Comparison of ENCODE assay signal across 7 cellular contexts in genomic region chr7:22564511-22565045, GRCh38.
DNase-seq lines count a peak whose midpoint lies in the region; TF ChIP-seq lines count a peak whose summit lies in the region.

No MANE protein-coding gene starts in this region.

- peaks cover 12% of the 10 kb centered on the region for H3K79me1 ChIP-seq in trophoblast cell (ENCODE audit: low read length)

- H3K36me3 ChIP-seq in PC-9 (ENCODE audit: low read depth) (no peaks in the 10 kb centered on the region), trophoblast cell (ENCODE audit: control insufficient read depth in 1 of 2, insufficient read depth in 2 of 2, low read length in 2 of 2) (no peaks in the 10 kb centered on the region)

- H3K14ac ChIP-seq in trophoblast cell (ENCODE audit: low read length), result no peak overlapping the region

- H2BK5ac ChIP-seq in trophoblast cell (ENCODE audit: low read depth, low read length, poor library complexity), result no peak overlapping the region

- H2AK5ac ChIP-seq in trophoblast cell (ENCODE audit: low read length), result no peak overlapping the region

- peak overlapping the region; percentile 55 for H2BK120ac ChIP-seq in trophoblast cell (ENCODE audit: insufficient read depth, low read length, poor library complexity)

- H2BK12ac ChIP-seq in trophoblast cell (ENCODE audit: low read length), result peak overlapping the region; percentile 51

- peak; percentile 98 for DNase-seq in ELR (ENCODE audit: low read depth)
- peak in 1 of 2 experiments; percentile 65 for DNase-seq in PC-9
- peak; percentile 74 for DNase-seq in epithelial cell of prostate (ENCODE audit: low read depth, low spot score)
- DNase-seq in trophoblast cell, result no peak
- DNase-seq in DMS79 treated with DMSO at 0.1 percent for 48 hours (lab: John Stamatoyannopoulos, UW), result no peak
- no peak for DNase-seq in NCI-H82 treated with DMSO at 0.1 percent for 48 hours (lab: John Stamatoyannopoulos, UW; ENCODE audit: unreplicated experiment)
- DNase-seq in NCI-H524 (lab: John Stamatoyannopoulos, UW), result no peak

- peak overlapping the region; percentile 84 for H3K27ac ChIP-seq in PC-9
- peak overlapping the region; percentile 88 for H3K27ac ChIP-seq in epithelial cell of prostate
- peak overlapping the region; percentile 0 for H3K27ac ChIP-seq in trophoblast cell (ENCODE audit: low read depth, low read length)

- no TSS peak for BruUV-seq in PC-9 (replicated peaks; lab: Mats Ljungman, UMichigan)

- H3F3A ChIP-seq in PC-9 (ENCODE audit: insufficient read depth, low read depth), result peaks cover 61% of the 10 kb centered on the region

- POLR2A ChIA-PET in PC-9 (lab: Charles Lee; ENCODE audit: unreplicated experiment), result interaction anchor here (0.7 kb wide), 2 partner anchors 14 to 128 kb away, joined by 5 to 25 read pairs; no protein-coding TSS in a partner anchor

- no peak overlapping the region for H3K9ac ChIP-seq in trophoblast cell (ENCODE audit: low read length)

- H3K4me2 ChIP-seq in PC-9 (peak overlapping the region; percentile 84), trophoblast cell (ENCODE audit: low read length) (no peak overlapping the region)

- H3K4ac ChIP-seq in trophoblast cell (ENCODE audit: low read depth, low read length), result peak overlapping the region; percentile 19

- TF ChIP-seq CTCF in PC-9 (conservative IDR thresholded peaks at IDR 0.05), result no peak

- no peak overlapping the region for H3K18ac ChIP-seq in trophoblast cell (ENCODE audit: low read length)

- no peaks in the 10 kb centered on the region for H4K20me1 ChIP-seq in PC-9 (ENCODE audit: insufficient read depth)

- H4K8ac ChIP-seq in trophoblast cell (ENCODE audit: low read depth, low read length), result peak overlapping the region; percentile 8

- H3K9me3 ChIP-seq in PC-9 (ENCODE audit: insufficient read depth, low read depth) (no peaks in the 10 kb centered on the region), trophoblast cell (ENCODE audit: insufficient read depth, low read depth, low read length) (no peaks in the 10 kb centered on the region)

- H3K9me2 ChIP-seq in PC-9 (ENCODE audit: insufficient read depth), result no peaks in the 10 kb centered on the region

- no CpG with 5 or more reads among the region's 6 CpGs for WGBS in trophoblast cell (ENCODE audit: extremely low coverage, insufficient coverage, insufficient read length)

- H4K12ac ChIP-seq in trophoblast cell (ENCODE audit: low read depth, low read length), result no peak overlapping the region

- no peaks in the 10 kb centered on the region for H3K27me3 ChIP-seq in PC-9 (ENCODE audit: insufficient read depth, low read depth)
- H3K27me3 ChIP-seq in trophoblast cell (ENCODE audit: insufficient read depth, low read length), result no peaks in the 10 kb centered on the region

- H3K79me2 ChIP-seq in PC-9 (ENCODE audit: low read depth) (no peaks in the 10 kb centered on the region), trophoblast cell (ENCODE audit: control insufficient read depth, insufficient read depth, low read length, poor library complexity) (no peaks in the 10 kb centered on the region)

- H3K23ac ChIP-seq in trophoblast cell (ENCODE audit: low read length), result no peak overlapping the region

- CTCF ChIA-PET in PC-9 (lab: Charles Lee), result interaction anchor here (0.6 to 5.2 kb wide), 2 partner anchors 18 to 162 kb away, joined by 3 to 113 read pairs; partner anchors contain the start of gene IL6

- H2AFZ ChIP-seq in PC-9 (peak overlapping the region; percentile 70; the same call in 1 of the 2 replicates), trophoblast cell (ENCODE audit: insufficient read depth, low read length, poor library complexity) (no peak overlapping the region)

- intact Hi-C loops in PC-9 (cut with micrococcal nuclease; ENCODE audit: unreplicated experiment), result loop anchor here (1.0 to 5.0 kb wide), 3 partner anchors 8 to 618 kb away; partner anchors contain the start of genes HYCC1 and NUP42

- peak overlapping the region; percentile 54; the same call in 1 of the 2 replicates for H3K4me3 ChIP-seq in PC-9
- no peak overlapping the region for H3K4me3 ChIP-seq in trophoblast cell (ENCODE audit: low read depth, low read length)

- peak overlapping the region; percentile 49 for H4K91ac ChIP-seq in trophoblast cell (ENCODE audit: low read depth, low read length)

- H3K4me1 ChIP-seq in PC-9 (replicated peaks; ENCODE audit: insufficient read depth) (peaks cover 73% of the 10 kb centered on the region), trophoblast cell (ENCODE audit: control insufficient read depth in 1 of 2, insufficient read depth in 2 of 2, low read length in 2 of 2) (peaks cover 25 to 40% of the 10 kb centered on the region in 2 experiments)

Comparison
In these comparisons a context has a peak if more than half of its experiments do, and no peak if none do; other contexts are left out.
1. DNase-seq: peak in ELR (single experiment) and epithelial cell of prostate (single experiment); none in trophoblast cell (0 of 2), DMS79 treated with DMSO at 0.1 percent for 48 hours (single experiment), NCI-H82 treated with DMSO at 0.1 percent for 48 hours (single experiment) and NCI-H524 (0 of 2).
2. H3K27ac ChIP-seq: peak in every context shown above with its lines; median percentile 88 in epithelial cell of prostate; 84 in PC-9; 0 in trophoblast cell.